Comparison of ENCODE assay signal across 10 cellular contexts in genomic region chr2:101753720-101754490, GRCh38. TPM values are rescaled to one million over a fixed set of nuclear protein-coding genes. Genes with fewer than 3 reads are reported as not detected.
DNase-seq lines count a peak whose midpoint lies in the region; ATAC-seq and TF ChIP-seq lines count a peak whose summit lies in the region.
"Had no signal": no experiment of that assay in that cellular context is flagged by ENCODE, and none has a peak within 500 bp of the region (broad histone marks: within the 10 kb centered on the region; RNA-seq: fewer than 3 reads in every experiment).

No MANE protein-coding gene starts in this region.

- H3K9me3 ChIP-seq in Karpas-422 (ENCODE audit: low read length) (no peaks in the 10 kb centered on the region), A673 (ENCODE audit: low read depth, low read length, poor library complexity, severe bottlenecking) (no peaks in the 10 kb centered on the region)

- POLR2A ChIA-PET in A673 (lab: Charles Lee; ENCODE audit: low non-redundant PET) = no interaction called here

- no peak overlapping the region for H3K9ac ChIP-seq in Karpas-422 (ENCODE audit: low read length)

- H3K4me1 ChIP-seq in Karpas-422 (ENCODE audit: low read length) (peaks cover 6% of the 10 kb centered on the region), A673 (ENCODE audit: insufficient read depth, low read length, poor library complexity, severe bottlenecking) (peaks cover 65% of the 10 kb centered on the region)

- no peak for TF ChIP-seq CTCF in C4-2B (conservative IDR thresholded peaks at IDR 0.05)
- TF ChIP-seq CTCF in A673 (conservative IDR thresholded peaks at IDR 0.05; ENCODE audit: low read depth, low read length) = no peak

- H3K9me2 ChIP-seq in Karpas-422 (replicated peaks; ENCODE audit: insufficient read depth, low read length) = no peaks in the 10 kb centered on the region

- H3K4me3 ChIP-seq in Karpas-422 (ENCODE audit: low read length) (no peak overlapping the region), A673 (ENCODE audit: low read depth, low read length, poor library complexity, severe bottlenecking) (no peak overlapping the region)

- H3K4me2 ChIP-seq in Karpas-422 (ENCODE audit: low read depth, low read length, poor library complexity, severe bottlenecking) = no peak overlapping the region

- CTCF ChIA-PET in A673 (lab: Charles Lee) = no interaction called here

- peak overlapping the region; percentile 5 for H3K4me3 Mint-ChIP-seq in memory B cell

- peak; percentile 26 for DNase-seq in Karpas-422
- no peak for DNase-seq in memory B cell (ENCODE audit: low spot score in 2 of 2)
- no peak for DNase-seq in A673 (ENCODE audit: low spot score)
- DNase-seq in NCI-H1436 (lab: John Stamatoyannopoulos, UW) = no peak
- no peak for DNase-seq in effector CD4-positive, alpha-beta T cell
- DNase-seq in HK-2 (ENCODE audit: unreplicated experiment) = no peak
- DNase-seq: activated naive CD4-positive, alpha-beta T cell treated with Interleukin-2 at 50 U/mL for 16 hours; NCI-H774 had no signal

- peak overlapping the region; percentile 55 for H3K27ac ChIP-seq in C4-2B
- no peak overlapping the region for H3K27ac ChIP-seq in Karpas-422 (ENCODE audit: low read length)
- no peak overlapping the region for H3K27ac ChIP-seq in A673 (ENCODE audit: low read depth, low read length, poor library complexity, severe bottlenecking)

- H3K27me3 ChIP-seq in Karpas-422 (ENCODE audit: low read length) (no peaks in the 10 kb centered on the region), A673 (replicated peaks; ENCODE audit: insufficient read depth, low read depth, low read length, poor library complexity) (no peaks in the 10 kb centered on the region)

- H4K20me1 ChIP-seq in Karpas-422 (ENCODE audit: insufficient read depth, low read depth, low read length) = no peaks in the 10 kb centered on the region

- BruUV-seq in A673 (replicated peaks; lab: Mats Ljungman, UMichigan) = no TSS peak

- no peaks in the 10 kb centered on the region for H3K36me3 ChIP-seq in Karpas-422 (ENCODE audit: insufficient read depth, low read length)
- no peaks in the 10 kb centered on the region for H3K36me3 ChIP-seq in A673 (ENCODE audit: insufficient read depth, low read length, poor library complexity, severe bottlenecking)

- H3K4me1 Mint-ChIP-seq in memory B cell = peaks cover 54% of the 10 kb centered on the region

- no peak overlapping the region for H2AFZ ChIP-seq in Karpas-422 (ENCODE audit: low read length)

- H3K27ac Mint-ChIP-seq in memory B cell = peak overlapping the region; percentile 87

- H3K36me3 Mint-ChIP-seq in memory B cell = no peaks in the 10 kb centered on the region

- peak; percentile 41 for ATAC-seq in GM18907 (IDR thresholded peaks at IDR 0.05; ENCODE audit: unreplicated experiment)
- ATAC-seq in memory B cell (ENCODE audit: low read depth) = no peak

- no peaks in the 10 kb centered on the region for H3K79me2 ChIP-seq in Karpas-422 (ENCODE audit: low read length)

- no peaks in the 10 kb centered on the region for H3K9me3 Mint-ChIP-seq in memory B cell

- H3K27me3 Mint-ChIP-seq in memory B cell = no peaks in the 10 kb centered on the region

- intact Hi-C loops in A673 (cut with micrococcal nuclease; ENCODE audit: unreplicated experiment) = no loop called here

RNA-seq across cellular contexts. Expression of gene MAP4K4, which starts 56.4 kb away (rescaled TPM):
- 2.7 and 4.5 TPM in 2 replicates for total RNA-seq in Karpas-422 (2014; rRNA removed; shearing (Covaris generic); ENCODE audit: low replicate concordance)
- 154 and 157 TPM in 2 replicates for total RNA-seq in A673 (2021)

Comparison
In these comparisons a context has a peak if more than half of its experiments do, and no peak if none do; other contexts are left out.
1. RNA of gene MAP4K4, which starts 56.4 kb away (total RNA-seq): 154 to 157 TPM in A673; 2.7 to 4.5 TPM in Karpas-422; every median in the first group is over 10 times any median in the second.